In the genomic region with DNA sequence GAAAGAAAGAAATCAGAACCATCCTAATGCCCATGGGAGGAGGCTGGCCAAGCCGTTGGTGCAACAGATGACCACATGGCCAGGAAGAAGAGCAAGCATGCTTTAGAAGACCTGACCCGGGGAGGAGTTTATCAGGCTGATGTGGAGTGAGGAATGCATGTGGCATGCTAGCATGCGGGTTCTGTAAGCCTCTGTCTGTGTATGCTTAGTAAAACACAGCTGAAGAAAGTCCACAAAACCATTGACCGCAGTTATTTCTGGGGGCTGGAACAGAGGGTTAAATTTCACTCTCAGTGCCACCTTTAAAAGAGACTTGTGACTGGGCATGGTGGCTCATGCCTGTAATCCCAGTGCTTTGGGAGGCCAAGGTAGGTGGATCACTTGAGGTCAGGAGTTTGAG, we compare ENCODE assay signal across 20 cellular contexts. TPM values are rescaled to one million over a fixed set of nuclear protein-coding genes. Genes with fewer than 3 reads are reported as not detected.
DNase-seq lines count a peak whose midpoint lies in the region; ATAC-seq and TF ChIP-seq lines count a peak whose summit lies in the region.
"Had no signal": no experiment of that assay in that cellular context is flagged by ENCODE, and none has a peak within 500 bp of the region (broad histone marks: within the 10 kb centered on the region; RNA-seq: fewer than 3 reads in every experiment).

No MANE protein-coding gene starts in this region.

- peaks cover 20% of the 10 kb centered on the region for H3K27me3 ChIP-seq in kidney epithelial cell (ENCODE audit: control insufficient read depth, insufficient read depth, low read length)
- H3K27me3 ChIP-seq: right atrium auricular region had no signal

- ATAC-seq in activated CD4-positive, CD25-positive, alpha-beta regulatory T cell treated with anti-CD3 and anti-CD28 coated beads, Interleukin-2, amount 50 U/mL, for 24 hours = no peak
- ATAC-seq: A549 had no signal

- DNase-seq in A172 (ENCODE audit: low spot score) (peak; percentile 38), HS-27A (ENCODE audit: low read depth) (peak; percentile 64), astrocyte of the spinal cord (ENCODE audit: low read depth, low spot score) (peak; percentile 8), kidney epithelial cell (ENCODE audit: low read depth) (peak; percentile 45), amniotic stem cell (lab: John Stamatoyannopoulos, UW) (no peak), NCI-H774 (lab: John Stamatoyannopoulos, UW) (no peak), anterior cingulate cortex (lab: John Stamatoyannopoulos, UW) (no peak)
- DNase-seq: activated CD4-positive, alpha-beta T cell treated with anti-CD3 and anti-CD28 coated beads for 1 hour; activated gamma-delta T cell treated with Interleukin-2 at 50 U/mL for 16 hours; effector CD8-positive, alpha-beta T cell; NCI-H1105; NCI-H2171; stimulated activated CD4-positive, alpha-beta T cell treated with anti-CD3 and anti-CD28 coated beads, Interleukin-4, amount 100 ng/mL, for 24 hours had no signal

- no peaks in the 10 kb centered on the region for H3K36me3 ChIP-seq in kidney epithelial cell (ENCODE audit: control insufficient read depth, insufficient read depth, low read length)
- H3K36me3 ChIP-seq: breast epithelium, HAP-1, right atrium auricular region had no signal

- H3K4me3 ChIP-seq in astrocyte of the spinal cord (ENCODE audit: low read depth, low read length) = no peak overlapping the region
- H3K4me3 ChIP-seq in kidney epithelial cell (ENCODE audit: low read depth, low read length) = no peak overlapping the region
- H3K4me3 ChIP-seq: A549, breast epithelium, HAP-1, lung, right atrium auricular region had no signal

- in situ Hi-C loops in astrocyte of the spinal cord (cut with HindIII; ENCODE audit: low sequenced_read_pairs) = no loop called here

- no peak for TF ChIP-seq CTCF in astrocyte of the spinal cord (IDR thresholded peaks at IDR 0.05; ENCODE audit: low read depth, low read length)
- TF ChIP-seq CTCF in kidney epithelial cell (IDR thresholded peaks at IDR 0.05; ENCODE audit: insufficient read depth, low read length, poor library complexity, severe bottlenecking) = no peak

RNA-seq across cellular contexts. Expression of gene GFI1B, which starts 19.1 kb away (rescaled TPM):
- total RNA-seq in A172 (2014; rRNA removed; shearing (Covaris generic)) = 0.19 and 0.47 TPM in 2 replicates
- not detected in 2 replicates for total RNA-seq in kidney epithelial cell
- total RNA-seq: breast epithelium; T-helper 2 cell treated with Interferon-gamma antibody and Interleukin-4, amounts not matched to agents 100 ng/mL and 5 ng/mL, for 36 hours had no signal

RNA-seq across cellular contexts. Expression of gene GTF3C5, which starts 33.2 kb away (rescaled TPM):
- 98.4 and 98.6 TPM in 2 replicates for total RNA-seq in A172 (2014; rRNA removed; shearing (Covaris generic))
- total RNA-seq in kidney epithelial cell = 94.3 and 94.7 TPM in 2 replicates

RNA-seq across cellular contexts. Expression of gene TSC1, which starts 53.2 kb away (rescaled TPM):
- total RNA-seq in A172 (2014; rRNA removed; shearing (Covaris generic)) = 25.3 and 28.2 TPM in 2 replicates
- 31.3 and 31.7 TPM in 2 replicates for total RNA-seq in kidney epithelial cell

Comparison
In these comparisons a context has a peak if more than half of its experiments do, and no peak if none do; other contexts are left out.
1. DNase-seq: peak in A172 (single experiment), HS-27A (single experiment), astrocyte of the spinal cord (single experiment) and kidney epithelial cell (single experiment); none in amniotic stem cell (single experiment), NCI-H774 (single experiment) and anterior cingulate cortex (0 of 58).